Comparison of ENCODE assay signal across 8 cellular contexts in the genomic region with DNA sequence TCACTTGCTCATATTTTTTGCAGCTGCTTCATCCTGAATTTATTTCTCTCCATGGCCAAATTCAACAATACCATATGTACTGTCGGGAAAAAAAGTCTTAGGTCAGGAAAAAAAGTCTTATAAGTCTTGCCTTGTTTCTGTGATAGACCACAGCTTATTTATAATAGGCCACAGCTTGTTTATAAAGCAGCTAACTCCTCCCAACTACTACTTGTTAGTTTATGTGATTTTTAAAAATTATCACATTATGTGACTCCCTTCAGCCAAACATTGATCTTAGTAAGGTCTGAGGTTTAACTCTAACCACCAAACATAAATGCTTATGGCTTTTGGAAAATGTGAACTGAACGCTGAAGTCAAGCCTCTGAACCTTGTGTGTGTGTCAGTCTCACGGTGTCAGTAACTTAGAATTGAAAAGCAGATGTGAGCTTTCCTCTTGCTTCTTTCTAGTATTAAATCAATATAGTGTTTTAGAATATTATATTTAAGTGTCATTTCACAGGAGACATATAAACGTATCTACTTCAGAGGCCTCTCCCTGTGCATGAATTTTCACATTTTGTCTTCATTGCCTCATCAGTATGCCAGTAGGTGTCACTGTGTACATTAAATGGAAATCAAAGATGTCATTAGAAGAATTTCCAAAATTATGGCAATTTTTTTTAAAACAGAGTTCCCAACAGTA. TPM values are rescaled to one million over a fixed set of nuclear protein-coding genes. Genes with fewer than 3 reads are reported as not detected.
DNase-seq lines count a peak whose midpoint lies in the region; ATAC-seq, FAIRE-seq and TF ChIP-seq lines count a peak whose summit lies in the region.

No MANE protein-coding gene starts in this region.

- TF ChIP-seq CTCF in endothelial cell of umbilical vein (IDR thresholded peaks at IDR 0.05; ENCODE audit: extremely low read depth in 1 of 2, insufficient read depth in 1 of 2, low read depth in 1 of 2, low read length in 2 of 2) (peak; percentile 31 to 40), gastrocnemius medialis (IDR thresholded peaks at IDR 0.05 in 4 of 5, conservative IDR thresholded peaks at IDR 0.05 in 1 of 5) (peak in 3 of 5 experiments; percentile 7 to 54 (median 45))

- no peaks in the 10 kb centered on the region for H4K20me1 ChIP-seq in endothelial cell of umbilical vein (replicated peaks; ENCODE audit: control insufficient read depth, extremely low read depth, insufficient read depth, low read length)

- H3K9me1 ChIP-seq in endothelial cell of umbilical vein (replicated peaks; ENCODE audit: control insufficient read depth, extremely low read depth, insufficient read depth, low read length), result no peaks in the 10 kb centered on the region

- ATAC-seq in gastrocnemius medialis, result no peak

- H2AFZ ChIP-seq in endothelial cell of umbilical vein (ENCODE audit: low read depth, low read length), result no peak overlapping the region

- H3K4me2 ChIP-seq in endothelial cell of umbilical vein (ENCODE audit: insufficient read depth, low read length), result no peak overlapping the region

- H3K4me1 ChIP-seq in endothelial cell of umbilical vein (ENCODE audit: control insufficient read depth, extremely low read depth, insufficient read depth, low read length), result no peaks in the 10 kb centered on the region
- no peaks in the 10 kb centered on the region for H3K4me1 ChIP-seq in gastrocnemius medialis

- TF ChIP-seq POLR2A in endothelial cell of umbilical vein (IDR thresholded peaks at IDR 0.05; ENCODE audit: low read depth, low read length) (no peak), gastrocnemius medialis (IDR thresholded peaks at IDR 0.05) (no peak)

- peak; percentile 6 for DNase-seq in NCI-H1092 treated with DMSO at 0.1 percent for 48 hours (lab: John Stamatoyannopoulos, UW)
- no peak for DNase-seq in NCI-H1092 (lab: John Stamatoyannopoulos, UW)
- DNase-seq in NCI-H446 (lab: John Stamatoyannopoulos, UW), result peak; percentile 3 to 20
- DNase-seq in endothelial cell of umbilical vein (ENCODE audit: low read depth, low spot score), result peak; percentile 46
- DNase-seq in gastrocnemius medialis, result no peak
- DNase-seq in stimulated activated CD4-positive, alpha-beta T cell treated with anti-CD3 and anti-CD28 coated beads, Interleukin-15, amount 100 ng/mL, for 24 hours, result no peak
- no peak for DNase-seq in posterior cingulate gyrus
- DNase-seq in NCI-H1436 treated with DMSO at 0.1 percent for 48 hours (lab: John Stamatoyannopoulos, UW), result no peak

- FAIRE-seq in endothelial cell of umbilical vein (lab: Jason Lieb, UNC), result peak; percentile 85

- intact Hi-C loops in endothelial cell of umbilical vein (cut with micrococcal nuclease) (loop anchor here (1.0 to 10.0 kb wide), 7 partner anchors 104 to 715 kb away; partner anchors contain the start of gene CEP120), gastrocnemius medialis (cut with DNase I; ENCODE audit: low total_unique reads) (no loop called here), posterior cingulate gyrus (cut with DNase I) (no loop called here)

- H3K9ac ChIP-seq in endothelial cell of umbilical vein (replicated peaks; ENCODE audit: extremely low read depth, insufficient read depth, low read length), result no peak overlapping the region

- H3K4me3 ChIP-seq in endothelial cell of umbilical vein (replicated peaks in 1 of 3; ENCODE audit: insufficient read depth in 1 of 3, low read depth in 1 of 3, low read length in 3 of 3), result no peak overlapping the region
- no peak overlapping the region for H3K4me3 ChIP-seq in gastrocnemius medialis

- H3K27me3 ChIP-seq in endothelial cell of umbilical vein (ENCODE audit: control insufficient read depth in 2 of 2, insufficient read depth in 2 of 2, low read length in 2 of 2) (no peaks in the 10 kb centered on the region), gastrocnemius medialis (no peaks in the 10 kb centered on the region)

- H3K9me3 ChIP-seq in endothelial cell of umbilical vein (replicated peaks; ENCODE audit: control insufficient read depth, insufficient read depth, low read length) (no peaks in the 10 kb centered on the region), gastrocnemius medialis (no peaks in the 10 kb centered on the region)

- H3K27ac ChIP-seq in endothelial cell of umbilical vein (ENCODE audit: insufficient read depth, low read depth, low read length) (no peak overlapping the region), gastrocnemius medialis (no peak overlapping the region)

- in situ Hi-C loops in gastrocnemius medialis (cut with MboI; ENCODE audit: low sequenced_read_pairs in 4 of 4), result no loop called here

- H3K36me3 ChIP-seq in endothelial cell of umbilical vein (ENCODE audit: control insufficient read depth in 2 of 2, extremely low read depth in 1 of 2, insufficient read depth in 2 of 2, low read length in 2 of 2) (no peaks in the 10 kb centered on the region), gastrocnemius medialis (no peaks in the 10 kb centered on the region)

- dilution Hi-C loops in endothelial cell of umbilical vein (cut with MboI; ENCODE audit: extremely low pct_ligation_motif_present, low sequenced_read_pairs), result no loop called here

- CTCF ChIA-PET in endothelial cell of umbilical vein (lab: Charles Lee), result interaction anchor here (0.6 to 2.6 kb wide), 11 partner anchors 14 to 527 kb away, joined by 3 to 21 read pairs (median 6); partner anchors contain the start of gene CEP120

- POLR2A ChIA-PET in endothelial cell of umbilical vein (lab: Charles Lee), result no interaction called here

- no peaks in the 10 kb centered on the region for H3K79me2 ChIP-seq in endothelial cell of umbilical vein (ENCODE audit: control insufficient read depth, insufficient read depth, low read length)

- BruUV-seq in endothelial cell of umbilical vein (replicated peaks; lab: Mats Ljungman, UMichigan), result no TSS peak

TF ChIP-seq in endothelial cell of umbilical vein, 7 proteins besides CTCF, POLR2A, EP300 and RAD21:
- no peak for TF ChIP-seq POLR2AphosphoS5 (IDR thresholded peaks at IDR 0.05; ENCODE audit: insufficient read depth, low read depth, low read length)
- TF ChIP-seq, protein P1, sequence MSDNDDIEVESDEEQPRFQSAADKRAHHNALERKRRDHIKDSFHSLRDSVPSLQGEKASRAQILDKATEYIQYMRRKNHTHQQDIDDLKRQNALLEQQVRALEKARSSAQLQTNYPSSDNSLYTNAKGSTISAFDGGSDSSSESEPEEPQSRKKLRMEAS (IDR thresholded peaks at IDR 0.05; ENCODE audit: insufficient read depth, insufficient read length), result no peak
- TF ChIP-seq JUN (IDR thresholded peaks at IDR 0.05; ENCODE audit: borderline replicate concordance, insufficient read depth, insufficient read length, low read depth), result no peak
- no peak for TF ChIP-seq FOS (IDR thresholded peaks at IDR 0.05; ENCODE audit: borderline replicate concordance, insufficient read depth, low read length)
- TF ChIP-seq GATA2 (IDR thresholded peaks at IDR 0.05; ENCODE audit: insufficient read depth, insufficient read length, low read depth, low read length), result no peak
TF ChIP-seq in endothelial cell of umbilical vein: peak in this region for 0.

RNA-seq across cellular contexts. Expression of gene SNX24, which starts 51.3 kb away (rescaled TPM):
- total RNA-seq in endothelial cell of umbilical vein (8.8 and 14.9 TPM in 2 replicates), gastrocnemius medialis (10 to 100 TPM in 2 of 4 donors, 1 to 10 TPM in 2; 6.9 to 17.8 (median 10.6) TPM)
- 2.9 TPM in 2 replicates for polyA plus RNA-seq in endothelial cell of umbilical vein
- 4.7 and 5.5 TPM in 2 replicates for polyA plus RNA-seq in endothelial cell of umbilical vein (2011; cell fraction: cytosol; rRNA removed)
- 5.7 and 5.9 TPM in 2 replicates for polyA plus RNA-seq in endothelial cell of umbilical vein (2011; cell fraction: nucleus; rRNA removed)
- polyA plus RNA-seq in endothelial cell of umbilical vein (2012), result 6.9 and 9.5 TPM in 2 replicates
- polyA minus RNA-seq in endothelial cell of umbilical vein, result 2.6 and 3.5 TPM in 2 replicates
- 3.2 TPM for polyA minus RNA-seq in endothelial cell of umbilical vein (2011; cell fraction: cytosol; rRNA and poly(A)+ RNA removed)
- polyA minus RNA-seq in endothelial cell of umbilical vein (2011; cell fraction: nucleus; rRNA and poly(A)+ RNA removed), result 3.5 and 3.7 TPM in 2 replicates

Comparison
In these comparisons a context has a peak if more than half of its experiments do, and no peak if none do; other contexts are left out.
1. DNase-seq: peak in NCI-H1092 treated with DMSO at 0.1 percent for 48 hours (single experiment), NCI-H446 (2 of 2) and endothelial cell of umbilical vein (single experiment); none in NCI-H1092 (single experiment), gastrocnemius medialis (0 of 2), stimulated activated CD4-positive, alpha-beta T cell treated with anti-CD3 and anti-CD28 coated beads, Interleukin-15, amount 100 ng/mL, for 24 hours (single experiment), posterior cingulate gyrus (0 of 10) and NCI-H1436 treated with DMSO at 0.1 percent for 48 hours (single experiment).